31 cellular contexts compared by ENCODE assay signal in genomic region chr2:144091622-144092021, GRCh38.
"Had no signal": no experiment of that assay in that cellular context is flagged by ENCODE, and none has a peak within 500 bp of the region (broad histone marks: within the 10 kb centered on the region; RNA-seq: fewer than 3 reads in every experiment).

No MANE protein-coding gene starts in this region.

- DNase-seq: activated effector memory CD4-positive, alpha-beta T cell treated with anti-CD3 and anti-CD28 coated beads, Interleukin-2, amount 50 U/mL, for 16 hours; activated effector memory CD4-positive, alpha-beta T cell treated with Interleukin-2 at 50 U/mL for 16 hours; activated gamma-delta T cell; activated gamma-delta T cell treated with Interleukin-2 at 50 U/mL for 16 hours; activated naive CD4-positive, alpha-beta T cell; activated naive CD4-positive, alpha-beta T cell treated with anti-CD3 and anti-CD28 coated beads for 36 hours; activated naive CD4-positive, alpha-beta T cell treated with anti-CD3 and anti-CD28 coated beads, Interleukin-2, amount 10 ng/mL, durations not matched to agents 7 days and 5 days; activated naive CD4-positive, alpha-beta T cell treated with anti-CD3 and anti-CD28 coated beads, Interleukin-2, amount 50 U/mL, for 16 hours; activated naive CD4-positive, alpha-beta T cell treated with Interleukin-2 at 50 U/mL for 16 hours; activated naive CD8-positive, alpha-beta T cell treated with anti-CD3 and anti-CD28 coated beads for 36 hours; activated naive CD8-positive, alpha-beta T cell treated with anti-CD3 and anti-CD28 coated beads, Interleukin-2, amount 10 ng/mL, durations not matched to agents 7 days and 5 days; activated naive CD8-positive, alpha-beta T cell treated with anti-CD3 and anti-CD28 coated beads, Interleukin-2, amount 50 U/mL, for 24 hours; activated T-cell treated with anti-CD3 and anti-CD28 coated beads, Interleukin-2, amount 50 U/mL, for 24 hours; activated T-cell treated with anti-CD3 and anti-CD28 coated beads, Interleukin-2, amount 50 U/mL, for 4 hours; activated T-cell treated with anti-CD3 and anti-CD28 coated beads, Interleukin-2, amount 50 U/mL, for 48 hours; activated T-cell treated with anti-CD3 and anti-CD28 coated beads, Interleukin-2, amount 50 U/mL, for 72 hours; adrenal gland; amniotic stem cell; amygdala; anterior cingulate cortex; aorta; body of pancreas; brain microvascular endothelial cell; caudate nucleus; central memory CD4-positive, alpha-beta T cell; cerebellar nuclear complex had no signal

- ATAC-seq: activated naive CD4-positive, alpha-beta T cell treated with anti-CD3 and anti-CD28 coated beads, Interleukin-2, amount 50 U/mL, for 72 hours; activated naive CD8-positive, alpha-beta T cell treated with anti-CD3 and anti-CD28 coated beads, Interleukin-2, amount 50 U/mL, for 24 hours; activated T-cell treated with anti-CD3 and anti-CD28 coated beads, Interleukin-2, amount 50 U/mL, for 4 hours; activated T-cell treated with anti-CD3 and anti-CD28 coated beads, Interleukin-2, amount 50 U/mL, for 72 hours; activated T-helper 17 cell treated with anti-CD3 and anti-CD28 coated beads, Interleukin-2, amount 50 U/mL, for 72 hours; body of pancreas had no signal

- H3K4me3 ChIP-seq: adrenal gland, ascending aorta, body of pancreas, breast epithelium, cardiac muscle cell had no signal

- H3K9me3 ChIP-seq: adrenal gland, ascending aorta, body of pancreas had no signal

- H3K4me1 ChIP-seq: adrenal gland, ascending aorta, body of pancreas, breast epithelium had no signal

- H3K36me3 ChIP-seq: adrenal gland, ascending aorta, brain microvascular endothelial cell, breast epithelium, cardiac muscle cell had no signal

- H3K27ac ChIP-seq: adrenal gland, ascending aorta, body of pancreas, brain microvascular endothelial cell, breast epithelium, cardiac muscle cell had no signal

- H3K27me3 ChIP-seq: adrenal gland, ascending aorta, body of pancreas, brain microvascular endothelial cell, breast epithelium, cardiac muscle cell had no signal
